19 cellular contexts compared by ENCODE assay signal in genomic region chr5:9835121-9835770, GRCh38.
DNase-seq lines count a peak whose midpoint lies in the region; ATAC-seq and TF ChIP-seq lines count a peak whose summit lies in the region.
"Had no signal": no experiment of that assay in that cellular context is flagged by ENCODE, and none has a peak within 500 bp of the region (broad histone marks: within the 10 kb centered on the region; RNA-seq: fewer than 3 reads in every experiment).

No MANE protein-coding gene starts in this region.

- H3K79me1 ChIP-seq in neuronal stem cell (ENCODE audit: low read depth, low read length), result no peaks in the 10 kb centered on the region

- no peaks in the 10 kb centered on the region for H3K9me3 ChIP-seq in BLaER1 treated with 17β-estradiol and CSF1 and Interleukin-3, amounts not matched to agents 10 nM and 100 nM (replicated peaks in 1 of 11)
- H3K9me3 ChIP-seq in neuronal stem cell (replicated peaks in 1 of 2; ENCODE audit: control insufficient read depth in 2 of 2, insufficient read depth in 1 of 2, low read depth in 1 of 2, low read length in 2 of 2), result no peaks in the 10 kb centered on the region
- H3K9me3 ChIP-seq: adrenal gland, gastroesophageal sphincter, thoracic aorta had no signal

- H2BK12ac ChIP-seq in neuronal stem cell (ENCODE audit: low read length), result no peak overlapping the region

- H3K23ac ChIP-seq in neuronal stem cell (ENCODE audit: low read depth, low read length, poor library complexity), result no peak overlapping the region

- H4K20me1 ChIP-seq in BLaER1 treated with 17β-estradiol and CSF1 and Interleukin-3, amounts not matched to agents 10 nM and 100 nM, result no peaks in the 10 kb centered on the region

- no peak for ATAC-seq in stimulated activated naive CD8-positive, alpha-beta T cell treated with anti-CD3 and anti-CD28 coated beads, Interleukin-15, Interleukin-2, amounts not matched to agents 100 U/mL and 50 U/mL, for 24 hours
- ATAC-seq in GM18502 (IDR thresholded peaks at IDR 0.05; ENCODE audit: poor library complexity, unreplicated experiment), result no peak
- ATAC-seq: esophagus mucosa; gastroesophageal sphincter; stimulated activated effector memory CD8-positive, alpha-beta T cell treated with anti-CD3 and anti-CD28 coated beads, Interleukin-12 subunit alpha, Interleukin-12 subunit beta, amount 100 ng/mL, for 72 hours had no signal

- no peak overlapping the region for H2AK5ac ChIP-seq in neuronal stem cell (ENCODE audit: low read depth, low read length)

- H2AFZ ChIP-seq in neuronal stem cell (ENCODE audit: low read length), result peak overlapping the region; percentile 18

- DNase-seq in HT-29 (ENCODE audit: low spot score), result peak; percentile 10
- DNase-seq in astrocyte of the spinal cord (ENCODE audit: low read depth, low spot score), result no peak
- DNase-seq in neuronal stem cell (ENCODE audit: low spot score), result peak; percentile 56
- no peak for DNase-seq in NCI-H2227 (lab: John Stamatoyannopoulos, UW; ENCODE audit: unreplicated experiment)
- no peak for DNase-seq in stimulated activated naive CD8-positive, alpha-beta T cell treated with anti-CD3 and anti-CD28 coated beads, Interleukin-15, Interleukin-2, amounts not matched to agents 100 U/mL and 50 U/mL, for 24 hours
- no peak for DNase-seq in RWPE1 (ENCODE audit: low spot score)
- DNase-seq: activated gamma-delta T cell; adrenal gland; KBM-7; NCI-H2029; NCI-H510A treated with DMSO at 0.1 percent for 48 hours; stimulated activated CD4-positive, alpha-beta T cell treated with anti-CD3 and anti-CD28 coated beads, Interleukin-15, amount 100 ng/mL, for 24 hours had no signal

- H3K4me1 ChIP-seq in BLaER1 treated with 17β-estradiol and CSF1 and Interleukin-3, amounts not matched to agents 10 nM and 100 nM, result peaks cover 5 to 18% (median 16%) of the 10 kb centered on the region in 10 experiments; a peak in 18 of 20 replicates
- H3K4me1 ChIP-seq in neuronal stem cell (ENCODE audit: control insufficient read depth in 2 of 2, insufficient read depth in 1 of 2, low read depth in 1 of 2, low read length in 2 of 2), result peaks cover 3 to 26% of the 10 kb centered on the region in 2 donors
- H3K4me1 ChIP-seq: adrenal gland, gastroesophageal sphincter had no signal

- TF ChIP-seq CTCF in astrocyte of the spinal cord (IDR thresholded peaks at IDR 0.05; ENCODE audit: low read depth, low read length), result peak; percentile 13
- TF ChIP-seq CTCF in RWPE1 (conservative IDR thresholded peaks at IDR 0.05; ENCODE audit: low read depth), result no peak

- peak overlapping the region in 8 of 11 experiments; percentile 28 to 80 (median 74); a peak in 16 of 22 replicates for H3K4me2 ChIP-seq in BLaER1 treated with 17β-estradiol and CSF1 and Interleukin-3, amounts not matched to agents 10 nM and 100 nM
- no peak overlapping the region for H3K4me2 ChIP-seq in neuronal stem cell (ENCODE audit: insufficient read depth, low read length, poor library complexity, severe bottlenecking)

- H3K9ac ChIP-seq in BLaER1 treated with 17β-estradiol and CSF1 and Interleukin-3, amounts not matched to agents 10 nM and 100 nM, result no peak overlapping the region
- no peak overlapping the region for H3K9ac ChIP-seq in neuronal stem cell (ENCODE audit: low read depth, low read length, poor library complexity)

- H3K27me3 ChIP-seq in BLaER1 treated with 17β-estradiol and CSF1 and Interleukin-3, amounts not matched to agents 10 nM and 100 nM, result no peaks in the 10 kb centered on the region
- H3K27me3 ChIP-seq in neuronal stem cell (ENCODE audit: control insufficient read depth in 3 of 3, insufficient read depth in 3 of 3, low read depth in 1 of 3, low read length in 3 of 3), result peaks cover 0 to 71% (median 0%) of the 10 kb centered on the region in 3 experiments
- H3K27me3 ChIP-seq: adrenal gland had no signal

- POLR2A ChIA-PET in RWPE1 (lab: Yijun Ruan, JAX; ENCODE audit: low non-redundant PET), result no interaction called here

- in situ Hi-C loops in astrocyte of the spinal cord (cut with HindIII; ENCODE audit: low sequenced_read_pairs), result no loop called here

- no CpG with 5 or more reads among the region's 3 CpGs for WGBS in neuronal stem cell (ENCODE audit: extremely low coverage in 2 of 2, insufficient read length in 2 of 2, insufficient replicate concordance in 1 of 2), 2 donors

- H4K8ac ChIP-seq in neuronal stem cell (ENCODE audit: low read depth, low read length), result no peak overlapping the region

- no peak overlapping the region for H4K91ac ChIP-seq in neuronal stem cell (ENCODE audit: low read depth, low read length, poor library complexity)

- no peak overlapping the region for H3K18ac ChIP-seq in neuronal stem cell (ENCODE audit: low read length)

- H3K14ac ChIP-seq in neuronal stem cell (ENCODE audit: low read length), result no peak overlapping the region

- no peak overlapping the region for H2BK5ac ChIP-seq in neuronal stem cell (ENCODE audit: low read length)

- CTCF ChIA-PET in RWPE1 (lab: Yijun Ruan, JAX), result no interaction called here

- no peak overlapping the region for H3K4ac ChIP-seq in neuronal stem cell (ENCODE audit: low read length)

- no peak overlapping the region for H2BK120ac ChIP-seq in neuronal stem cell (ENCODE audit: low read depth, low read length)

- H3K4me3 ChIP-seq in BLaER1 treated with 17β-estradiol and CSF1 and Interleukin-3, amounts not matched to agents 10 nM and 100 nM, result no peak overlapping the region
- H3K4me3 ChIP-seq in astrocyte of the spinal cord (ENCODE audit: low read depth, low read length) (no peak overlapping the region), neuronal stem cell (ENCODE audit: low read length in 2 of 2) (no peak overlapping the region)
- H3K4me3 ChIP-seq: adrenal gland, gastroesophageal sphincter, thoracic aorta had no signal

- no peak overlapping the region for H2BK15ac ChIP-seq in neuronal stem cell (ENCODE audit: low read length)

- H3K36me3 ChIP-seq in BLaER1 treated with 17β-estradiol and CSF1 and Interleukin-3, amounts not matched to agents 10 nM and 100 nM, result no peaks in the 10 kb centered on the region
- no peaks in the 10 kb centered on the region for H3K36me3 ChIP-seq in neuronal stem cell (replicated peaks in 1 of 2; ENCODE audit: control insufficient read depth in 2 of 2, insufficient read depth in 2 of 2, low read length in 2 of 2)
- H3K36me3 ChIP-seq: adrenal gland, gastroesophageal sphincter, thoracic aorta had no signal

- no peak overlapping the region for H3K27ac ChIP-seq in BLaER1 treated with 17β-estradiol and CSF1 and Interleukin-3, amounts not matched to agents 10 nM and 100 nM
- H3K27ac ChIP-seq in neuronal stem cell (replicated peaks; ENCODE audit: low read length) (peak overlapping the region; percentile 60), RWPE1 (no peak overlapping the region)
- H3K27ac ChIP-seq: adrenal gland, gastroesophageal sphincter, HL-60, thoracic aorta had no signal

Comparison
In these comparisons a context has a peak if more than half of its experiments do, and no peak if none do; other contexts are left out.
1. DNase-seq: peak in HT-29 (single experiment) and neuronal stem cell (single experiment); none in astrocyte of the spinal cord (single experiment), NCI-H2227 (single experiment), stimulated activated naive CD8-positive, alpha-beta T cell treated with anti-CD3 and anti-CD28 coated beads, Interleukin-15, Interleukin-2, amounts not matched to agents 100 U/mL and 50 U/mL, for 24 hours (single experiment) and RWPE1 (single experiment).